15 cellular contexts compared by ENCODE assay signal in the genomic region with DNA sequence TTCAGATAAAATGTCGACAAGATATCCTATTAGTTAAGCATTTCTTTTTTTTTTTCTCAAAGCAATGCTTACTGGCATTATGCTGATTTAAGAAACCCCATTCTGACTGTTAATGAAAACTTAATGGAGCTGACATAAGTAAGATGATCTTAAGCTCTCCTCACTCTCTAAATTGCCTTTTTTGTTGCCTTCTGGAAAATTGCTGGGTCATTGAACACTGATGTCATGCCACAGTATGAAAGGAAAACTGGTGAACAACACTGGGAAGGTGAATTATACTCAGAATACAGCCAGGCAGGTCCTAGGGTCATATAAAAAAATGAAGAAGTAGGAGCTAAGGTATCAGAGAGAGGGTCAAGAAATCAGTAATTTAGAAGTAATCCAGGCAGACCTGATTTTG.
DNase-seq lines count a peak whose midpoint lies in the region; ATAC-seq and TF ChIP-seq lines count a peak whose summit lies in the region.
"Had no signal": no experiment of that assay in that cellular context is flagged by ENCODE, and none has a peak within 500 bp of the region (broad histone marks: within the 10 kb centered on the region; RNA-seq: fewer than 3 reads in every experiment).

No MANE protein-coding gene starts in this region.

- H3K4ac ChIP-seq in IMR-90 (ENCODE audit: low read depth, low read length): no peak overlapping the region

- H2AFZ ChIP-seq in IMR-90 (replicated peaks; ENCODE audit: low read length, poor library complexity) (no peak overlapping the region), osteoblast (ENCODE audit: low read length) (peak overlapping the region; percentile 25)

- H3K27me3 Mint-ChIP-seq in glutamatergic neuron (ENCODE audit: unreplicated experiment) (no peaks in the 10 kb centered on the region), chondrocyte (ENCODE audit: low read depth) (no peaks in the 10 kb centered on the region)

- H3K36me3 ChIP-seq in IMR-90 (ENCODE audit: control insufficient read depth, insufficient read depth, low read length) (no peaks in the 10 kb centered on the region), osteoblast (ENCODE audit: insufficient read depth, low read length) (no peaks in the 10 kb centered on the region)

- in situ Hi-C loops in IMR-90 (cut with MboI; ENCODE audit: low sequenced_read_pairs): no loop called here

- no peak overlapping the region for H4K8ac ChIP-seq in IMR-90 (ENCODE audit: low read depth in 2 of 2, low read length in 2 of 2)

- CTCF ChIA-PET in IMR-90 (lab: Yijun Ruan, JAX): interaction anchor here (0.6 to 1.2 kb wide), 2 partner anchors 22 to 179 kb away, joined by 3 read pairs; no protein-coding TSS in a partner anchor

- no peak overlapping the region for H3K9ac ChIP-seq in IMR-90 (ENCODE audit: low read depth, low read length)
- H3K9ac ChIP-seq: KMS-11 had no signal

- TF ChIP-seq POLR2A in IMR-90 (IDR thresholded peaks at IDR 0.05; ENCODE audit: low read depth, low read length): no peak
- TF ChIP-seq POLR2A in erythroblast (IDR thresholded peaks at IDR 0.05; ENCODE audit: low read length): no peak

- H3K36me3 Mint-ChIP-seq in glutamatergic neuron (ENCODE audit: unreplicated experiment) (peaks cover 6% of the 10 kb centered on the region), chondrocyte (ENCODE audit: low read depth) (no peaks in the 10 kb centered on the region)
- H3K36me3 Mint-ChIP-seq: CD8-positive, alpha-beta T cell had no signal

- H3K56ac ChIP-seq in IMR-90 (ENCODE audit: extremely low read depth, insufficient read depth, low read length): no peak overlapping the region

- H3K27ac ChIP-seq in IMR-90 (ENCODE audit: insufficient read depth, low read length) (no peak overlapping the region), osteoblast (ENCODE audit: low read depth, low read length) (no peak overlapping the region)
- H3K27ac ChIP-seq: 22Rv1, KMS-11 had no signal

- ATAC-seq in IMR-90 (ENCODE audit: low read depth): no peak
- ATAC-seq: CD8-positive, alpha-beta T cell; Panc1 had no signal

- intact Hi-C loops in IMR-90 (cut with micrococcal nuclease): no loop called here

- DNase-seq in DMS 273 (lab: John Stamatoyannopoulos, UW; ENCODE audit: unreplicated experiment) (peak; percentile 1), DMS 273 treated with DMSO at 0.1 percent for 48 hours (lab: John Stamatoyannopoulos, UW) (no peak), IMR-90 (no peak), erythroblast (lab: John Stamatoyannopoulos, UW) (peak; percentile 1 to 39), osteoblast (ENCODE audit: insufficient read length, low spot score, missing footprints) (no peak), glutamatergic neuron (no peak), occipital lobe (lab: John Stamatoyannopoulos, UW) (no peak), chondrocyte (ENCODE audit: low spot score) (no peak)
- DNase-seq: CD8-positive, alpha-beta T cell; NCI-H1436 treated with DMSO at 0.1 percent for 48 hours; NCI-H2029 treated with DMSO at 0.1 percent for 48 hours; NCI-H774 had no signal

- POLR2A ChIA-PET in IMR-90 (lab: Charles Lee; ENCODE audit: unreplicated experiment): no interaction called here

- WGBS in IMR-90 (ENCODE audit: extremely low coverage in 2 of 2, insufficient read length in 1 of 2), 2 experiments: no CpG with 5 or more reads among the region's 1 CpG

- no peaks in the 10 kb centered on the region for H3K4me1 Mint-ChIP-seq in glutamatergic neuron (ENCODE audit: low read depth, unreplicated experiment)
- H3K4me1 Mint-ChIP-seq in chondrocyte (ENCODE audit: low read depth): peaks cover 3% of the 10 kb centered on the region

- no peak overlapping the region for H3K23ac ChIP-seq in IMR-90 (ENCODE audit: low read depth, low read length)

- H3K4me3 Mint-ChIP-seq in glutamatergic neuron (ENCODE audit: unreplicated experiment) (no peak overlapping the region), chondrocyte (ENCODE audit: unreplicated experiment) (no peak overlapping the region)
- H3K4me3 Mint-ChIP-seq: CD8-positive, alpha-beta T cell had no signal

- H3K4me3 ChIP-seq in IMR-90 (ENCODE audit: insufficient read depth, low read depth, low read length) (no peak overlapping the region), osteoblast (ENCODE audit: insufficient read depth, low read length) (no peak overlapping the region)

- H3K9me1 ChIP-seq in IMR-90 (ENCODE audit: insufficient read depth, low read length): no peaks in the 10 kb centered on the region

- no peak overlapping the region for H2BK120ac ChIP-seq in IMR-90 (ENCODE audit: low read depth, low read length)

- H4K20me1 ChIP-seq in IMR-90 (ENCODE audit: insufficient read depth, low read length) (no peaks in the 10 kb centered on the region), osteoblast (ENCODE audit: insufficient read depth, low read length) (no peaks in the 10 kb centered on the region)

- H3K27ac Mint-ChIP-seq in glutamatergic neuron (ENCODE audit: unreplicated experiment) (no peak overlapping the region), chondrocyte (ENCODE audit: unreplicated experiment) (no peak overlapping the region)
- H3K27ac Mint-ChIP-seq: CD8-positive, alpha-beta T cell had no signal

- H4K5ac ChIP-seq in IMR-90 (ENCODE audit: low read depth, low read length): no peak overlapping the region

- H3K4me1 ChIP-seq in IMR-90 (ENCODE audit: control insufficient read depth, insufficient read depth, low read length) (peaks cover 6% of the 10 kb centered on the region), osteoblast (ENCODE audit: insufficient read depth, low read length) (no peaks in the 10 kb centered on the region)

- no peak overlapping the region for H4K91ac ChIP-seq in IMR-90 (ENCODE audit: insufficient read depth, low read depth, low read length)

- H3K14ac ChIP-seq in IMR-90 (replicated peaks; ENCODE audit: low read depth, low read length): no peak overlapping the region

- no peaks in the 10 kb centered on the region for H3K79me1 ChIP-seq in IMR-90 (ENCODE audit: low read depth in 1 of 2, low read length in 2 of 2)

- H2AK5ac ChIP-seq in IMR-90 (ENCODE audit: low read depth, low read length): no peak overlapping the region

- H2BK20ac ChIP-seq in IMR-90 (ENCODE audit: low read depth, low read length): no peak overlapping the region

- no peak overlapping the region for H2BK15ac ChIP-seq in IMR-90 (ENCODE audit: low read depth, low read length)

- H2BK5ac ChIP-seq in IMR-90 (ENCODE audit: low read depth, low read length, poor library complexity, severe bottlenecking): no peak overlapping the region

- no peak overlapping the region for H2AK9ac ChIP-seq in IMR-90 (replicated peaks; ENCODE audit: low read depth, low read length, poor library complexity)

- no peak for TF ChIP-seq RAD21 in IMR-90 (IDR thresholded peaks at IDR 0.05; ENCODE audit: low read length)

- peaks cover 2% of the 10 kb centered on the region; the same call in 1 of the 2 replicates for H3K9me3 ChIP-seq in IMR-90 (ENCODE audit: control insufficient read depth, insufficient read depth, low read length)
- no peaks in the 10 kb centered on the region for H3K9me3 ChIP-seq in osteoblast (ENCODE audit: low read depth, low read length)

- H3K79me2 ChIP-seq in osteoblast (ENCODE audit: insufficient read depth, low read length): no peaks in the 10 kb centered on the region

- no peak for TF ChIP-seq CTCF in IMR-90 (conservative IDR thresholded peaks at IDR 0.05; ENCODE audit: low read depth, low read length)
- no peak for TF ChIP-seq CTCF in osteoblast (IDR thresholded peaks at IDR 0.05; ENCODE audit: extremely low read depth, low read depth, low read length)
- TF ChIP-seq CTCF in glutamatergic neuron (IDR thresholded peaks at IDR 0.05; ENCODE audit: partially characterized antibody, unreplicated experiment): no peak
- no peak for TF ChIP-seq CTCF in chondrocyte (IDR thresholded peaks at IDR 0.05)

- BruUV-seq in IMR-90 (replicated peaks; lab: Mats Ljungman, UMichigan): no TSS peak

- H3K9me3 Mint-ChIP-seq in glutamatergic neuron (ENCODE audit: unreplicated experiment) (no peaks in the 10 kb centered on the region), chondrocyte (ENCODE audit: low read depth) (peaks cover 2% of the 10 kb centered on the region)

- H3K27me3 ChIP-seq in IMR-90 (ENCODE audit: control insufficient read depth, insufficient read depth, low read length): no peaks in the 10 kb centered on the region
- no peaks in the 10 kb centered on the region for H3K27me3 ChIP-seq in osteoblast (ENCODE audit: insufficient read depth, low read length)

- H3K4me2 ChIP-seq in IMR-90 (ENCODE audit: low read depth, low read length) (no peak overlapping the region), osteoblast (ENCODE audit: insufficient read depth, low read length) (no peak overlapping the region)
- H3K4me2 ChIP-seq: KMS-11 had no signal

- H3K18ac ChIP-seq in IMR-90 (ENCODE audit: low read depth, low read length): peak overlapping the region; percentile 54; the same call in 1 of the 2 replicates

- dilution Hi-C loops in IMR-90 (cut with HindIII; ENCODE audit: low sequenced_read_pairs, unreplicated experiment): no loop called here

TF ChIP-seq in IMR-90, 13 proteins besides CTCF, POLR2A, EP300 and RAD21:
- TF ChIP-seq, protein P1, sequence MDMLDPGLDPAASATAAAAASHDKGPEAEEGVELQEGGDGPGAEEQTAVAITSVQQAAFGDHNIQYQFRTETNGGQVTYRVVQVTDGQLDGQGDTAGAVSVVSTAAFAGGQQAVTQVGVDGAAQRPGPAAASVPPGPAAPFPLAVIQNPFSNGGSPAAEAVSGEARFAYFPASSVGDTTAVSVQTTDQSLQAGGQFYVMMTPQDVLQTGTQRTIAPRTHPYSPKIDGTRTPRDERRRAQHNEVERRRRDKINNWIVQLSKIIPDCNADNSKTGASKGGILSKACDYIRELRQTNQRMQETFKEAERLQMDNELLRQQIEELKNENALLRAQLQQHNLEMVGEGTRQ (IDR thresholded peaks at IDR 0.05; ENCODE audit: low read depth, low read length): no peak
- TF ChIP-seq CHD1 (IDR thresholded peaks at IDR 0.05; ENCODE audit: low read depth, low read length) (no peak), NFE2L2 (IDR thresholded peaks at IDR 0.05; ENCODE audit: low read depth, low read length) (peak; percentile 46; the same call in 1 of the 2 replicates)

Comparison
In these comparisons a context has a peak if more than half of its experiments do, and no peak if none do; other contexts are left out.
1. DNase-seq: peak in DMS 273 (single experiment) and erythroblast (2 of 2); none in DMS 273 treated with DMSO at 0.1 percent for 48 hours (single experiment), IMR-90 (single experiment), osteoblast (single experiment), glutamatergic neuron (single experiment), occipital lobe (single experiment) and chondrocyte (single experiment).